Comparison of ENCODE assay signal across 10 cellular contexts in the genomic region with DNA sequence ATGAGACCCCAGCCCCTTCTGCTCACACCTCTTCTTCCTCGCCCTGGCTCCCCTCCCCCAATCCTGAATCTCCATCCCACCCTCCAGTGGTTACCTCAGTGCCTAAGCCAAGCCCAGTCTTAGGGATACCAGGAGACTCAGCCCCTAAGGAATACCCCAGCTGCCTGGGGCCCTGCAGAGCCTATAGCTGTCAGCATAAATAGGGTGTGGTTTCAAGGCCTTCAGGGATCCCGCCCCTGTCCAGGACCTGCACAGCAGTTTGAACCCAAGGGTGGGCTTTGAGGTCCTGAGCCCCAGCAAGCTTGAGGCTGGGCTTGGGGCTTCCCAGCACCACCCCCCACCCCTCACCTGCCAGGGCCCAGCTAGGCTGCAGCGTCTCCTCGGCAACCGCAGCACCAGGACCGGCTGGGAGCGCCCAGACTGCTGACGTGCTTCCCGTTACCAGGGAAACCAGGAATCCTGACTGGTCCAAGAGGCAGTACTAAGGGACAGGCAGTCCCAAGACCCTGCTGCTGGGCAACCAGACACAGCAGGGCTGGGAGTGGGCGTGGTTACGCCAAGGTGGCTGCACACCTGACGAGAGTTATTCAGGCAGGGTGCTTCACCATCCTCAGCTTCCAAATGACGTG. TPM values are rescaled to one million over a fixed set of nuclear protein-coding genes. Genes with fewer than 3 reads are reported as not detected.
A peak's percentile ranks its signal among the peaks of the same experiment; 100 is the strongest.
DNase-seq lines count a peak whose midpoint lies in the region; ATAC-seq, FAIRE-seq and TF ChIP-seq lines count a peak whose summit lies in the region.
"Had no signal": no experiment of that assay in that cellular context is flagged by ENCODE, and none has a peak within 500 bp of the region (broad histone marks: within the 10 kb centered on the region; RNA-seq: fewer than 3 reads in every experiment).

No MANE protein-coding gene starts in this region.

- ATAC-seq in Panc1 (0 out of 2 replicates have a peak, but pooled peaks have one; percentile 46), pancreas (peak; percentile 43 to 89 (median 76)), HG02798 (IDR thresholded peaks at IDR 0.05; ENCODE audit: poor library complexity, unreplicated experiment) (no peak), HG03571 (IDR thresholded peaks at IDR 0.05; ENCODE audit: unreplicated experiment) (no peak)

- H3K27me3 Mint-ChIP-seq in glutamatergic neuron (ENCODE audit: unreplicated experiment) = peaks cover 4% of the 10 kb centered on the region
- H3K27me3 Mint-ChIP-seq in CD14-positive monocyte (ENCODE audit: low read depth in 3 of 3) = peaks cover 0 to 7% (median 1%) of the 10 kb centered on the region in 3 donors

- H3K27me3 ChIP-seq in Panc1 (ENCODE audit: control insufficient read depth, insufficient read depth, low read length) (no peaks in the 10 kb centered on the region), pancreas (no peaks in the 10 kb centered on the region)
- H3K27me3 ChIP-seq: MG63 had no signal

- H3K27ac ChIP-seq in Panc1 (ENCODE audit: low read length) (no peak overlapping the region), pancreas (peak overlapping the region in 1 of 4 donors; percentile 17)

- no TSS peak for BruUV-seq in Panc1 (replicated peaks; lab: Mats Ljungman, UMichigan)

- H3K36me3 ChIP-seq in Panc1 (ENCODE audit: control insufficient read depth, insufficient read depth, low read length) = no peaks in the 10 kb centered on the region
- H3K36me3 ChIP-seq in pancreas = no peaks in the 10 kb centered on the region
- H3K36me3 ChIP-seq: MG63 had no signal

- H3K27ac Mint-ChIP-seq in glutamatergic neuron (ENCODE audit: unreplicated experiment) = peak overlapping the region; percentile 33
- H3K27ac Mint-ChIP-seq in CD14-positive monocyte = peak overlapping the region in 1 of 7 donors; percentile 60

- no peaks in the 10 kb centered on the region for H3K4me1 ChIP-seq in Panc1 (ENCODE audit: control insufficient read depth, insufficient read depth, low read length)
- H3K4me1 ChIP-seq in pancreas = no peaks in the 10 kb centered on the region

- peaks cover 18% of the 10 kb centered on the region for H3K4me1 Mint-ChIP-seq in glutamatergic neuron (ENCODE audit: low read depth, unreplicated experiment)
- peaks cover 11% of the 10 kb centered on the region for H3K4me1 Mint-ChIP-seq in CD14-positive monocyte

- H3K9me3 Mint-ChIP-seq in glutamatergic neuron (ENCODE audit: unreplicated experiment) = no peaks in the 10 kb centered on the region
- H3K9me3 Mint-ChIP-seq in CD14-positive monocyte = no peaks in the 10 kb centered on the region

- 78 to 81% methylated on average over 12 to 13 of the region's 13 CpGs for WGBS in pancreas, 2 donors

- no peaks in the 10 kb centered on the region for H3K36me3 Mint-ChIP-seq in glutamatergic neuron (ENCODE audit: unreplicated experiment)
- no peaks in the 10 kb centered on the region for H3K36me3 Mint-ChIP-seq in CD14-positive monocyte

- H3K4me3 Mint-ChIP-seq in glutamatergic neuron (ENCODE audit: unreplicated experiment) = peak overlapping the region; percentile 35
- no peak overlapping the region for H3K4me3 Mint-ChIP-seq in CD14-positive monocyte

- H3K4me3 ChIP-seq in Panc1 (ENCODE audit: low read depth in 2 of 2, low read length in 2 of 2) (no peak overlapping the region), pancreas (no peak overlapping the region)
- H3K4me3 ChIP-seq: MG63, mucosa of descending colon had no signal

- H3K9me3 ChIP-seq in Panc1 (ENCODE audit: control insufficient read depth, insufficient read depth, low read depth, low read length) = no peaks in the 10 kb centered on the region
- no peaks in the 10 kb centered on the region for H3K9me3 ChIP-seq in pancreas
- H3K9me3 ChIP-seq: MG63, mucosa of descending colon had no signal

- CTCF ChIA-PET in Panc1 (lab: Charles Lee) = no interaction called here

- TF ChIP-seq CTCF in Panc1 (IDR thresholded peaks at IDR 0.05) (no peak), glutamatergic neuron (IDR thresholded peaks at IDR 0.05; ENCODE audit: partially characterized antibody, unreplicated experiment) (no peak), pancreas (IDR thresholded peaks at IDR 0.05) (no peak), CD14-positive monocyte (IDR thresholded peaks at IDR 0.05) (no peak)

- in situ Hi-C loops in Panc1 (cut with HindIII; ENCODE audit: low pct_unique_long_range_greater_than_20kb, low sequenced_read_pairs) = no loop called here

- intact Hi-C loops in Panc1 (cut with micrococcal nuclease; ENCODE audit: unreplicated experiment) = no loop called here
- intact Hi-C loops in pancreas (cut with DNase I) = no loop called here
- intact Hi-C loops in CD14-positive monocyte (cut with micrococcal nuclease) = no loop called here

- POLR2A ChIA-PET in Panc1 (lab: Charles Lee) = no interaction called here

- DNase-seq in ELF-1 (ENCODE audit: low read depth, low spot score) (peak; percentile 81), Panc1 (ENCODE audit: low read depth, low spot score) (no peak), glutamatergic neuron (peak; percentile 65), pancreas (peak in 3 of 6 donors; percentile 36 to 74 (median 45)), CD14-positive monocyte (ENCODE audit: low spot score) (no peak), CD1c-positive myeloid dendritic cell (ENCODE audit: extremely low spot score) (no peak)
- DNase-seq: MG63, mucosa of descending colon had no signal

- FAIRE-seq in pancreas (lab: Jason Lieb, UNC) = no peak

RNA-seq across cellular contexts. Expression of a gene that starts 13.7 kb away (rescaled TPM):
- 9.6 TPM for total RNA-seq in Panc1 (2021; ENCODE audit: unreplicated experiment)
- polyA plus RNA-seq in Panc1 (2012; ENCODE audit: insufficient read length) = 14.9 TPM
- total RNA-seq in glutamatergic neuron (ENCODE audit: unreplicated experiment) = 142 TPM
- total RNA-seq in pancreas = 10 to 100 TPM; 11.4 to 23.0 (median 13.9) TPM
- polyA plus RNA-seq in pancreas = 10 to 100 TPM; 22.7 to 69.3 TPM
- 1 to 10 TPM in 1 of 2 donors, under 1 TPM in 1; 0.85 to 2.5 TPM for polyA plus RNA-seq in CD14-positive monocyte

RNA-seq across cellular contexts. Expression of a gene that starts 14.9 kb away (rescaled TPM):
- total RNA-seq in Panc1 (2021; ENCODE audit: unreplicated experiment) (20.0 TPM), glutamatergic neuron (ENCODE audit: unreplicated experiment) (38.5 TPM), pancreas (10 to 100 TPM; 19.4 to 32.3 (median 28.4) TPM)
- polyA plus RNA-seq in Panc1 (2012; ENCODE audit: insufficient read length) = 15.0 TPM
- polyA plus RNA-seq in pancreas (10 to 100 TPM; 30.6 to 62.0 TPM), CD14-positive monocyte (1 to 10 TPM; 4.2 to 4.9 TPM)

RNA-seq across cellular contexts. Expression of a gene that starts 35.6 kb away (rescaled TPM):
- 1.0 TPM for total RNA-seq in Panc1 (2021; ENCODE audit: unreplicated experiment)
- 0.22 TPM for polyA plus RNA-seq in Panc1 (2012; ENCODE audit: insufficient read length)
- total RNA-seq in glutamatergic neuron (ENCODE audit: unreplicated experiment) = 9.6 TPM
- 1 to 10 TPM in 5 of 6 donors, under 1 TPM in 1; 0.91 to 4.1 (median 1.8) TPM for total RNA-seq in pancreas
- polyA plus RNA-seq in pancreas = 1 to 10 TPM; 4.2 to 5.2 TPM
- not detected for polyA plus RNA-seq in CD14-positive monocyte

Comparison
In these comparisons a context has a peak if more than half of its experiments do, and no peak if none do; other contexts are left out.
1. DNase-seq: peak in ELF-1 (single experiment) and glutamatergic neuron (single experiment); none in Panc1 (single experiment), CD14-positive monocyte (single experiment) and CD1c-positive myeloid dendritic cell (single experiment).
2. ATAC-seq: peak in Panc1 (single experiment) and pancreas (4 of 4); none in HG02798 (single experiment) and HG03571 (single experiment).